ENCODE assay signal across 8 cellular contexts in genomic region chr11:66052664-66052982, GRCh38. TPM values are rescaled to one million over a fixed set of nuclear protein-coding genes. Genes with fewer than 3 reads are reported as not detected.
DNase-seq lines count a peak whose midpoint lies in the region; ATAC-seq and TF ChIP-seq lines count a peak whose summit lies in the region.

No MANE protein-coding gene starts in this region.

- peaks cover 30% of the 10 kb centered on the region for H3K36me3 ChIP-seq in CD8-positive, alpha-beta memory T cell (ENCODE audit: insufficient read depth, low read length)
- H3K36me3 ChIP-seq in PC-3 (ENCODE audit: low read depth, low read length) (peaks cover 30% of the 10 kb centered on the region), ovary (no peaks in the 10 kb centered on the region)

- TF ChIP-seq CTCF in PC-3 (conservative IDR thresholded peaks at IDR 0.05; ENCODE audit: low read depth, low read length) (no peak), epithelial cell of esophagus (IDR thresholded peaks at IDR 0.05; ENCODE audit: insufficient read depth, low read depth, low read length, missing control alignments) (no peak), ovary (IDR thresholded peaks at IDR 0.05) (no peak)

- intact Hi-C loops in PC-3 (cut with micrococcal nuclease), result loop anchor here (2.0 kb wide), 1 partner anchor 50 kb away; the partner anchor contains the start of genes BANF1 and EIF1AD
- intact Hi-C loops in ovary (cut with DNase I), result no loop called here

- peak overlapping the region; percentile 94 for H3K9ac ChIP-seq in PC-3 (ENCODE audit: low read length)

- no peak for ATAC-seq in PC-3

- peak overlapping the region; percentile 86 for H3K27ac ChIP-seq in CD8-positive, alpha-beta memory T cell (ENCODE audit: low read depth, low read length)
- H3K27ac ChIP-seq in PC-3 (ENCODE audit: low read length) (peak overlapping the region; percentile 28), ovary (peak overlapping the region in 1 of 2 donors; percentile 92)

- CTCF ChIA-PET in CD8-positive, alpha-beta memory T cell (lab: Charles Lee), result interaction anchor here (1.1 to 4.8 kb wide), 9 partner anchors 8 to 164 kb away, joined by 3 to 27 read pairs (median 5); partner anchors contain the start of genes CCDC85B and FIBP
- CTCF ChIA-PET in PC-3 (lab: Charles Lee), result no interaction called here

- 1% methylated on average over 17 of the region's 17 CpGs for WGBS in ovary, 3 donors

- peak overlapping the region; percentile 98 to 100 (median 99) for H3K4me3 Mint-ChIP-seq in CD8-positive, alpha-beta memory T cell

- no peak for TF ChIP-seq EP300 in ovary (IDR thresholded peaks at IDR 0.05)

- H3K27ac Mint-ChIP-seq in CD8-positive, alpha-beta memory T cell, result peak overlapping the region; percentile 96 to 99 (median 99)

- H3F3A ChIP-seq in PC-3 (ENCODE audit: low read length, unreplicated experiment), result no peaks in the 10 kb centered on the region

- BruUV-seq in PC-3 (replicated peaks; lab: Mats Ljungman, UMichigan), result TSS peak; percentile 72

- no peaks in the 10 kb centered on the region for H3K9me3 Mint-ChIP-seq in CD8-positive, alpha-beta memory T cell

- TF ChIP-seq POLR2A in ovary (IDR thresholded peaks at IDR 0.05), result no peak

- H2AFZ ChIP-seq in PC-3 (ENCODE audit: low read length), result peak overlapping the region; percentile 72

- H3K4me3 ChIP-seq in CD8-positive, alpha-beta memory T cell (ENCODE audit: low read length), result peak overlapping the region; percentile 79
- peak overlapping the region; percentile 93 for H3K4me3 ChIP-seq in PC-3 (ENCODE audit: low read length)
- H3K4me3 ChIP-seq in epithelial cell of esophagus (ENCODE audit: low read length), result peak overlapping the region; percentile 98
- peak overlapping the region; percentile 100 for H3K4me3 ChIP-seq in ovary

- no peaks in the 10 kb centered on the region for H3K9me3 ChIP-seq in CD8-positive, alpha-beta memory T cell (ENCODE audit: low read length)
- H3K9me3 ChIP-seq in PC-3 (ENCODE audit: low read length) (no peaks in the 10 kb centered on the region), ovary (no peaks in the 10 kb centered on the region)

- no peaks in the 10 kb centered on the region for H3K27me3 ChIP-seq in CD8-positive, alpha-beta memory T cell (ENCODE audit: insufficient read depth, low read length, poor library complexity, severe bottlenecking)
- H3K27me3 ChIP-seq in PC-3 (ENCODE audit: low read length), result no peaks in the 10 kb centered on the region
- H3K27me3 ChIP-seq in ovary, result no peaks in the 10 kb centered on the region

- H3K4me1 Mint-ChIP-seq in CD8-positive, alpha-beta memory T cell, result peaks cover 29 to 38% (median 34%) of the 10 kb centered on the region in 3 donors

- no peak for DNase-seq in CD8-positive, alpha-beta memory T cell
- DNase-seq in PC-3, result no peak
- DNase-seq in epithelial cell of esophagus (ENCODE audit: low read depth), result no peak
- DNase-seq in ovary, result no peak
- no peak for DNase-seq in NCI-H446 (lab: John Stamatoyannopoulos, UW)
- no peak for DNase-seq in NCI-H226
- DNase-seq in Ammon's horn (ENCODE audit: low spot score), result no peak
- DNase-seq in NCI-H2196 treated with DMSO at 0.1 percent for 48 hours (lab: John Stamatoyannopoulos, UW; ENCODE audit: unreplicated experiment), result no peak

- POLR2A ChIA-PET in CD8-positive, alpha-beta memory T cell (lab: Charles Lee), result interaction anchor here (0.7 to 1.8 kb wide), 11 partner anchors 8 to 791 kb away, joined by 3 to 11 read pairs (median 4); partner anchors contain the start of genes FIBP, MUS81 and PACS1
- POLR2A ChIA-PET in PC-3 (lab: Charles Lee; ENCODE audit: unreplicated experiment), result no interaction called here

- H4K20me1 ChIP-seq in PC-3 (ENCODE audit: low read length), result no peaks in the 10 kb centered on the region

- peak overlapping the region; percentile 90 for H3K4me2 ChIP-seq in PC-3 (ENCODE audit: low read length)

- no peaks in the 10 kb centered on the region for H3K9me2 ChIP-seq in PC-3 (replicated peaks; ENCODE audit: low read length)

- H3K79me2 ChIP-seq in PC-3 (ENCODE audit: low read length), result peaks cover 37% of the 10 kb centered on the region

- H3K4me1 ChIP-seq in CD8-positive, alpha-beta memory T cell (ENCODE audit: insufficient read depth, low read length), result peaks cover 23% of the 10 kb centered on the region
- H3K4me1 ChIP-seq in PC-3 (ENCODE audit: insufficient read depth, low read length) (peaks cover 18% of the 10 kb centered on the region), ovary (ENCODE audit: insufficient read depth) (peaks cover 4% of the 10 kb centered on the region)

- H3K36me3 Mint-ChIP-seq in CD8-positive, alpha-beta memory T cell, result peaks cover 6 to 48% (median 9%) of the 10 kb centered on the region in 3 donors

- peaks cover 4 to 6% of the 10 kb centered on the region in 2 donors for H3K27me3 Mint-ChIP-seq in CD8-positive, alpha-beta memory T cell

RNA-seq across cellular contexts. Expression of gene SF3B2, which starts 0.5 kb away (rescaled TPM):
- total RNA-seq in CD8-positive, alpha-beta memory T cell, result 100 to 1,000 TPM; 261 to 274 TPM
- polyA plus RNA-seq in CD8-positive, alpha-beta memory T cell, result 134 TPM
- 241 and 318 TPM in 2 replicates for total RNA-seq in PC-3 (2014; rRNA removed)
- total RNA-seq in ovary, result 100 to 1,000 TPM; 113 to 199 (median 189) TPM
- polyA plus RNA-seq in ovary, result 100 to 1,000 TPM; 132 to 203 TPM

RNA-seq across cellular contexts. Expression of gene GAL3ST3, which starts 3.7 kb away (rescaled TPM):
- total RNA-seq in CD8-positive, alpha-beta memory T cell, result not detected
- not detected for polyA plus RNA-seq in CD8-positive, alpha-beta memory T cell
- total RNA-seq in PC-3 (2014; rRNA removed) (not detected in 2 replicates), ovary (1 to 10 TPM in 1 of 7 donors, under 1 TPM in 3, not detected in 3; 0.20 to 3.3 (median 0.70) TPM)
- polyA plus RNA-seq in ovary, result under 1 TPM in 1 of 2 donors, not detected in 1; 0.08 TPM

RNA-seq across cellular contexts. Expression of gene PACS1, which starts 17.4 kb away (rescaled TPM):
- total RNA-seq in CD8-positive, alpha-beta memory T cell, result 10 to 100 TPM; 73.3 to 77.4 TPM
- polyA plus RNA-seq in CD8-positive, alpha-beta memory T cell, result 86.1 TPM
- 28.7 and 31.5 TPM in 2 replicates for total RNA-seq in PC-3 (2014; rRNA removed)
- total RNA-seq in ovary, result 10 to 100 TPM; 22.4 to 83.9 (median 73.9) TPM
- polyA plus RNA-seq in ovary, result 10 to 100 TPM; 31.3 to 92.9 TPM

RNA-seq across cellular contexts. Expression of gene CATSPER1, which starts 26.3 kb away (rescaled TPM):
- total RNA-seq in CD8-positive, alpha-beta memory T cell, result not detected
- polyA plus RNA-seq in CD8-positive, alpha-beta memory T cell, result not detected
- 0.17 and 1.1 TPM in 2 replicates for total RNA-seq in PC-3 (2014; rRNA removed)
- under 1 TPM in 1 of 7 donors, not detected in 6; 0.25 TPM for total RNA-seq in ovary
- polyA plus RNA-seq in ovary, result not detected

RNA-seq across cellular contexts. Expression of gene CST6, which starts 40.8 kb away (rescaled TPM):
- not detected for total RNA-seq in CD8-positive, alpha-beta memory T cell
- not detected for polyA plus RNA-seq in CD8-positive, alpha-beta memory T cell
- total RNA-seq in PC-3 (2014; rRNA removed), result 74.5 and 84.2 TPM in 2 replicates
- total RNA-seq in ovary, result 10 to 100 TPM in 1 of 7 donors, under 1 TPM in 4, not detected in 2; 0.32 to 25.4 (median 0.84) TPM
- under 1 TPM in 1 of 2 donors, not detected in 1; 0.30 TPM for polyA plus RNA-seq in ovary
